In genomic region chr11:76606102-76606793, GRCh38 we compare ENCODE assay signal across 15 cellular contexts.
DNase-seq lines count a peak whose midpoint lies in the region; ATAC-seq and TF ChIP-seq lines count a peak whose summit lies in the region.
"Had no signal": no experiment of that assay in that cellular context is flagged by ENCODE, and none has a peak within 500 bp of the region (broad histone marks: within the 10 kb centered on the region; RNA-seq: fewer than 3 reads in every experiment).

No MANE protein-coding gene starts in this region.

- intact Hi-C loops in activated CD8-positive, alpha-beta T cell treated with anti-CD3 and anti-CD28 coated beads for 36 hours (cut with micrococcal nuclease) = no loop called here
- intact Hi-C loops in cardiac septum (cut with DNase I) = loop anchor here (5.0 kb wide), 1 partner anchor 46 kb away; no protein-coding TSS in a partner anchor
- intact Hi-C loops in transverse colon (cut with DNase I; ENCODE audit: low total_unique reads) = no loop called here

- H3K23ac ChIP-seq in mesendoderm (ENCODE audit: low read length) = no peak overlapping the region

- no peaks in the 10 kb centered on the region for H3K9me3 Mint-ChIP-seq in activated CD8-positive, alpha-beta T cell treated with anti-CD3 and anti-CD28 coated beads, Interleukin-2, amount 10 ng/mL, durations not matched to agents 7 days and 5 days (ENCODE audit: insufficient read depth)
- no peaks in the 10 kb centered on the region for H3K9me3 Mint-ChIP-seq in activated CD8-positive, alpha-beta T cell treated with anti-CD3 and anti-CD28 coated beads for 36 hours
- peaks cover 16% of the 10 kb centered on the region for H3K9me3 Mint-ChIP-seq in neural progenitor cell
- H3K9me3 Mint-ChIP-seq: activated naive CD4-positive, alpha-beta T cell treated with anti-CD3 and anti-CD28 coated beads, Interleukin-2, amount 50 U/mL, for 24 hours had no signal

- no peak overlapping the region for H2AFZ ChIP-seq in neural progenitor cell (replicated peaks)

- CTCF ChIA-PET in activated CD8-positive, alpha-beta T cell treated with anti-CD3 and anti-CD28 coated beads, Interleukin-2, amount 10 ng/mL, durations not matched to agents 7 days and 5 days (lab: Charles Lee) = no interaction called here
- CTCF ChIA-PET in activated CD8-positive, alpha-beta T cell treated with anti-CD3 and anti-CD28 coated beads for 36 hours (lab: Charles Lee) = no interaction called here

- H3K27me3 Mint-ChIP-seq in activated CD8-positive, alpha-beta T cell treated with anti-CD3 and anti-CD28 coated beads, Interleukin-2, amount 10 ng/mL, durations not matched to agents 7 days and 5 days (ENCODE audit: low read depth) = no peaks in the 10 kb centered on the region
- H3K27me3 Mint-ChIP-seq in activated CD8-positive, alpha-beta T cell treated with anti-CD3 and anti-CD28 coated beads for 36 hours = peaks cover 1% of the 10 kb centered on the region
- peaks cover 9% of the 10 kb centered on the region for H3K27me3 Mint-ChIP-seq in neural progenitor cell (ENCODE audit: insufficient read depth, low read depth)
- H3K27me3 Mint-ChIP-seq: activated CD8-positive, alpha-beta memory T cell treated with anti-CD3 and anti-CD28 coated beads, Interleukin-2, amount 10 ng/mL, durations not matched to agents 7 days and 5 days; activated naive CD4-positive, alpha-beta T cell treated with anti-CD3 and anti-CD28 coated beads, Interleukin-2, amount 50 U/mL, for 24 hours; type B pancreatic cell had no signal

- no peak overlapping the region for H2BK15ac ChIP-seq in mesendoderm (replicated peaks; ENCODE audit: low read depth)

- H3K4me3 Mint-ChIP-seq in activated CD8-positive, alpha-beta T cell treated with anti-CD3 and anti-CD28 coated beads, Interleukin-2, amount 10 ng/mL, durations not matched to agents 7 days and 5 days = no peak overlapping the region
- H3K4me3 Mint-ChIP-seq in activated CD8-positive, alpha-beta T cell treated with anti-CD3 and anti-CD28 coated beads for 36 hours = no peak overlapping the region
- no peak overlapping the region for H3K4me3 Mint-ChIP-seq in neural progenitor cell
- H3K4me3 Mint-ChIP-seq: activated CD8-positive, alpha-beta memory T cell treated with anti-CD3 and anti-CD28 coated beads, Interleukin-2, amount 10 ng/mL, durations not matched to agents 7 days and 5 days; activated naive CD4-positive, alpha-beta T cell treated with anti-CD3 and anti-CD28 coated beads, Interleukin-2, amount 50 U/mL, for 24 hours; type B pancreatic cell had no signal

- no peaks in the 10 kb centered on the region for H3K79me2 ChIP-seq in neural progenitor cell (ENCODE audit: low read depth)
- H3K79me2 ChIP-seq in mesendoderm (ENCODE audit: control insufficient read depth, insufficient read depth, low read length) = no peaks in the 10 kb centered on the region

- no peaks in the 10 kb centered on the region for H3K36me3 Mint-ChIP-seq in activated CD8-positive, alpha-beta T cell treated with anti-CD3 and anti-CD28 coated beads, Interleukin-2, amount 10 ng/mL, durations not matched to agents 7 days and 5 days (ENCODE audit: low read depth)
- no peaks in the 10 kb centered on the region for H3K36me3 Mint-ChIP-seq in activated CD8-positive, alpha-beta T cell treated with anti-CD3 and anti-CD28 coated beads for 36 hours (ENCODE audit: low read depth)
- peaks cover 3% of the 10 kb centered on the region for H3K36me3 Mint-ChIP-seq in neural progenitor cell
- H3K36me3 Mint-ChIP-seq: activated CD8-positive, alpha-beta memory T cell treated with anti-CD3 and anti-CD28 coated beads, Interleukin-2, amount 10 ng/mL, durations not matched to agents 7 days and 5 days; activated naive CD4-positive, alpha-beta T cell treated with anti-CD3 and anti-CD28 coated beads, Interleukin-2, amount 50 U/mL, for 24 hours had no signal

- no peak for ATAC-seq in activated CD8-positive, alpha-beta T cell treated with anti-CD3 and anti-CD28 coated beads, Interleukin-2, amount 10 ng/mL, durations not matched to agents 7 days and 5 days
- ATAC-seq in activated CD8-positive, alpha-beta T cell treated with anti-CD3 and anti-CD28 coated beads for 36 hours = no peak
- ATAC-seq in stimulated activated naive CD8-positive, alpha-beta T cell treated with anti-CD3 and anti-CD28 coated beads, Interleukin-15, Interleukin-2, amounts not matched to agents 100 U/mL and 50 U/mL, for 24 hours = no peak
- ATAC-seq: activated CD8-positive, alpha-beta memory T cell treated with anti-CD3 and anti-CD28 coated beads, Interleukin-2, amount 10 ng/mL, durations not matched to agents 7 days and 5 days had no signal

- no peak for TF ChIP-seq CTCF in activated CD8-positive, alpha-beta T cell treated with anti-CD3 and anti-CD28 coated beads for 36 hours (IDR thresholded peaks at IDR 0.05)
- no peak for TF ChIP-seq CTCF in neural progenitor cell (IDR thresholded peaks at IDR 0.05)
- TF ChIP-seq CTCF in transverse colon (IDR thresholded peaks at IDR 0.05) = no peak

- H2AK5ac ChIP-seq in mesendoderm (ENCODE audit: low read length) = no peak overlapping the region

- no peak overlapping the region for H3K27ac ChIP-seq in neural progenitor cell
- peak overlapping the region; percentile 53 to 57 (median 55) for H3K27ac ChIP-seq in transverse colon
- no peak overlapping the region for H3K27ac ChIP-seq in mesendoderm (ENCODE audit: low read depth, low read length)

- H3K4me2 ChIP-seq in neural progenitor cell (no peak overlapping the region), mesendoderm (ENCODE audit: low read length) (no peak overlapping the region)

- peaks cover 8% of the 10 kb centered on the region for H3F3A ChIP-seq in neural progenitor cell (ENCODE audit: low read depth)

- TF ChIP-seq EP300 in transverse colon (IDR thresholded peaks at IDR 0.05; ENCODE audit: low read depth) = no peak

- H3K4ac ChIP-seq in mesendoderm (ENCODE audit: low read depth, low read length) = no peak overlapping the region

- H3K4me1 ChIP-seq in neural progenitor cell (peaks cover 13% of the 10 kb centered on the region), transverse colon (peaks cover 27 to 53% (median 39%) of the 10 kb centered on the region in 4 donors), mesendoderm (ENCODE audit: control insufficient read depth, low read depth, low read length) (peaks cover 5% of the 10 kb centered on the region)

- 79 to 91% methylated on average over 17 to 23 of the region's 23 CpGs for WGBS in transverse colon (ENCODE audit: low coverage in 1 of 2), 2 donors
- WGBS in mesendoderm (ENCODE audit: extremely low coverage, insufficient coverage, low lambda C conversion rate) = no CpG with 5 or more reads among the region's 23 CpGs

- H3K9me3 ChIP-seq in neural progenitor cell (ENCODE audit: low read depth) = no peaks in the 10 kb centered on the region
- H3K9me3 ChIP-seq in transverse colon = no peaks in the 10 kb centered on the region
- H3K9me3 ChIP-seq: right lobe of liver had no signal

- no peaks in the 10 kb centered on the region for H4K20me1 ChIP-seq in neural progenitor cell (ENCODE audit: low read depth)

- peaks cover 5% of the 10 kb centered on the region for H3K4me1 Mint-ChIP-seq in activated CD8-positive, alpha-beta T cell treated with anti-CD3 and anti-CD28 coated beads, Interleukin-2, amount 10 ng/mL, durations not matched to agents 7 days and 5 days (ENCODE audit: low read depth)
- peaks cover 4% of the 10 kb centered on the region for H3K4me1 Mint-ChIP-seq in activated CD8-positive, alpha-beta T cell treated with anti-CD3 and anti-CD28 coated beads for 36 hours (ENCODE audit: low read depth)
- H3K4me1 Mint-ChIP-seq in neural progenitor cell = peaks cover 12% of the 10 kb centered on the region
- H3K4me1 Mint-ChIP-seq: activated naive CD4-positive, alpha-beta T cell treated with anti-CD3 and anti-CD28 coated beads, Interleukin-2, amount 50 U/mL, for 24 hours had no signal

- in situ Hi-C loops in transverse colon (cut with MboI; ENCODE audit: low pct_ligation_motif_present in 1 of 4, low pct_unique_long_range_greater_than_20kb in 1 of 4, low sequenced_read_pairs in 3 of 4) = no loop called here

- H3K9ac ChIP-seq in neural progenitor cell (no peak overlapping the region), mesendoderm (ENCODE audit: low read length) (no peak overlapping the region)

- no peak overlapping the region for H3K27ac Mint-ChIP-seq in activated CD8-positive, alpha-beta T cell treated with anti-CD3 and anti-CD28 coated beads, Interleukin-2, amount 10 ng/mL, durations not matched to agents 7 days and 5 days
- no peak overlapping the region for H3K27ac Mint-ChIP-seq in activated CD8-positive, alpha-beta T cell treated with anti-CD3 and anti-CD28 coated beads for 36 hours
- peak overlapping the region; percentile 32 for H3K27ac Mint-ChIP-seq in neural progenitor cell
- H3K27ac Mint-ChIP-seq: activated CD8-positive, alpha-beta memory T cell treated with anti-CD3 and anti-CD28 coated beads, Interleukin-2, amount 10 ng/mL, durations not matched to agents 7 days and 5 days; activated naive CD4-positive, alpha-beta T cell treated with anti-CD3 and anti-CD28 coated beads, Interleukin-2, amount 50 U/mL, for 24 hours; type B pancreatic cell had no signal

- no peak overlapping the region for H2BK120ac ChIP-seq in mesendoderm (ENCODE audit: low read depth, low read length)

- no peak overlapping the region for H3K56ac ChIP-seq in mesendoderm (ENCODE audit: low read length)

- H4K8ac ChIP-seq in mesendoderm (ENCODE audit: low read depth, low read length) = no peak overlapping the region

- TF ChIP-seq POLR2A in transverse colon (IDR thresholded peaks at IDR 0.05) = no peak

- H2BK5ac ChIP-seq in mesendoderm (ENCODE audit: low read length) = no peak overlapping the region

- H3K4me3 ChIP-seq in neural progenitor cell (no peak overlapping the region), transverse colon (no peak overlapping the region), mesendoderm (ENCODE audit: low read length) (no peak overlapping the region)
- H3K4me3 ChIP-seq: right lobe of liver had no signal

- POLR2A ChIA-PET in activated CD8-positive, alpha-beta T cell treated with anti-CD3 and anti-CD28 coated beads, Interleukin-2, amount 10 ng/mL, durations not matched to agents 7 days and 5 days (lab: Charles Lee) = no interaction called here
- POLR2A ChIA-PET in activated CD8-positive, alpha-beta T cell treated with anti-CD3 and anti-CD28 coated beads for 36 hours (lab: Charles Lee) = no interaction called here

- H3K27me3 ChIP-seq in neural progenitor cell (no peaks in the 10 kb centered on the region), transverse colon (no peaks in the 10 kb centered on the region), mesendoderm (ENCODE audit: insufficient read depth, low read length, poor library complexity) (no peaks in the 10 kb centered on the region)
- H3K27me3 ChIP-seq: right lobe of liver had no signal

- H3K36me3 ChIP-seq in neural progenitor cell (no peaks in the 10 kb centered on the region), transverse colon (no peaks in the 10 kb centered on the region), mesendoderm (ENCODE audit: control insufficient read depth, insufficient read depth, low read length) (no peaks in the 10 kb centered on the region)
- H3K36me3 ChIP-seq: right lobe of liver had no signal

- peak; percentile 12 for DNase-seq in activated CD8-positive, alpha-beta T cell treated with anti-CD3 and anti-CD28 coated beads, Interleukin-2, amount 10 ng/mL, durations not matched to agents 7 days and 5 days
- no peak for DNase-seq in activated CD8-positive, alpha-beta T cell treated with anti-CD3 and anti-CD28 coated beads for 36 hours
- DNase-seq in cardiac septum (ENCODE audit: low spot score) = peak; percentile 80
- DNase-seq in neural progenitor cell (ENCODE audit: low spot score) = no peak
- no peak for DNase-seq in transverse colon
- no peak for DNase-seq in stimulated activated naive CD8-positive, alpha-beta T cell treated with anti-CD3 and anti-CD28 coated beads, Interleukin-15, Interleukin-2, amounts not matched to agents 100 U/mL and 50 U/mL, for 24 hours
- DNase-seq in mesendoderm = no peak
- DNase-seq in NCI-H2081 treated with DMSO at 0.1 percent for 48 hours (lab: John Stamatoyannopoulos, UW) = no peak
- DNase-seq: activated CD8-positive, alpha-beta memory T cell treated with anti-CD3 and anti-CD28 coated beads, Interleukin-2, amount 10 ng/mL, durations not matched to agents 7 days and 5 days; GF-D8; NCI-H1105 treated with DMSO at 0.1 percent for 48 hours; NCI-H510A treated with DMSO at 0.1 percent for 48 hours; right lobe of liver had no signal

- no peak overlapping the region for H4K5ac ChIP-seq in mesendoderm (ENCODE audit: low read length)

- no peak overlapping the region for H3K18ac ChIP-seq in mesendoderm (ENCODE audit: low read length)

- no peaks in the 10 kb centered on the region for H3K79me1 ChIP-seq in mesendoderm (ENCODE audit: low read length)

Comparison
In these comparisons a context has a peak if more than half of its experiments do, and no peak if none do; other contexts are left out.
1. DNase-seq: peak in activated CD8-positive, alpha-beta T cell treated with anti-CD3 and anti-CD28 coated beads, Interleukin-2, amount 10 ng/mL, durations not matched to agents 7 days and 5 days (single experiment) and cardiac septum (single experiment); none in activated CD8-positive, alpha-beta T cell treated with anti-CD3 and anti-CD28 coated beads for 36 hours (single experiment), neural progenitor cell (single experiment), transverse colon (single experiment), stimulated activated naive CD8-positive, alpha-beta T cell treated with anti-CD3 and anti-CD28 coated beads, Interleukin-15, Interleukin-2, amounts not matched to agents 100 U/mL and 50 U/mL, for 24 hours (single experiment), mesendoderm (single experiment) and NCI-H2081 treated with DMSO at 0.1 percent for 48 hours (single experiment).
2. H3K27ac ChIP-seq: peak in transverse colon (4 of 4); none in neural progenitor cell (single experiment) and mesendoderm (single experiment).